ENCODE assay signal across 8 cellular contexts in genomic region chr14:64636208-64636979, GRCh38.
DNase-seq lines count a peak whose midpoint lies in the region; ATAC-seq and TF ChIP-seq lines count a peak whose summit lies in the region.

No MANE protein-coding gene starts in this region.

- peak; percentile 85 to 93 (median 90) for TF ChIP-seq CTCF in esophagus squamous epithelium (IDR thresholded peaks at IDR 0.05)

- no peaks in the 10 kb centered on the region for H3K36me3 Mint-ChIP-seq in naive thymus-derived CD4-positive, alpha-beta T cell
- no peaks in the 10 kb centered on the region for H3K36me3 Mint-ChIP-seq in stimulated activated memory B cell treated with anti-CD40 and anti-IgM and Interleukin-4, amounts not matched to agents 10 μg/mL and 1 μg/mL and 100 μg/mL, for 72 hours

- WGBS in esophagus squamous epithelium, 2 donors = 20 to 29% methylated on average over 15 to 18 of the region's 19 CpGs

- H3K9me3 Mint-ChIP-seq in naive thymus-derived CD4-positive, alpha-beta T cell = no peaks in the 10 kb centered on the region
- no peaks in the 10 kb centered on the region for H3K9me3 Mint-ChIP-seq in stimulated activated memory B cell treated with anti-CD40 and anti-IgM and Interleukin-4, amounts not matched to agents 10 μg/mL and 1 μg/mL and 100 μg/mL, for 72 hours

- POLR2A ChIA-PET in naive thymus-derived CD4-positive, alpha-beta T cell (lab: Charles Lee) = interaction anchor here (1.6 kb wide), 1 partner anchor 96 kb away, joined by 3 read pairs; the partner anchor contains the start of gene HSPA2

- H3K4me3 Mint-ChIP-seq in naive thymus-derived CD4-positive, alpha-beta T cell = no peak overlapping the region
- no peak overlapping the region for H3K4me3 Mint-ChIP-seq in stimulated activated memory B cell treated with anti-CD40 and anti-IgM and Interleukin-4, amounts not matched to agents 10 μg/mL and 1 μg/mL and 100 μg/mL, for 72 hours

- H3K27me3 ChIP-seq in esophagus squamous epithelium = no peaks in the 10 kb centered on the region
- H3K27me3 ChIP-seq in naive thymus-derived CD4-positive, alpha-beta T cell (ENCODE audit: control insufficient read depth in 2 of 2, insufficient read depth in 2 of 2, low read length in 2 of 2) = no peaks in the 10 kb centered on the region

- ATAC-seq in naive thymus-derived CD4-positive, alpha-beta T cell = peak; percentile 90
- ATAC-seq in stimulated activated memory B cell treated with anti-CD40 and anti-IgM and Interleukin-4, amounts not matched to agents 10 μg/mL and 1 μg/mL and 100 μg/mL, for 72 hours = peak; percentile 85

- CTCF ChIA-PET in naive thymus-derived CD4-positive, alpha-beta T cell (lab: Charles Lee) = interaction anchor here (0.5 to 3.5 kb wide), 15 partner anchors 15 to 1250 kb away, joined by 3 to 26 read pairs (median 4); partner anchors contain the start of gene HSPA2

- peaks cover 0 to 7% (median 0%) of the 10 kb centered on the region in 7 donors for H3K4me1 Mint-ChIP-seq in naive thymus-derived CD4-positive, alpha-beta T cell
- H3K4me1 Mint-ChIP-seq in stimulated activated memory B cell treated with anti-CD40 and anti-IgM and Interleukin-4, amounts not matched to agents 10 μg/mL and 1 μg/mL and 100 μg/mL, for 72 hours = peaks cover 7% of the 10 kb centered on the region

- TF ChIP-seq POLR2A in esophagus squamous epithelium (IDR thresholded peaks at IDR 0.05) = no peak

- peaks cover 0 to 17% (median 5%) of the 10 kb centered on the region in 5 donors for H3K27me3 Mint-ChIP-seq in naive thymus-derived CD4-positive, alpha-beta T cell
- no peaks in the 10 kb centered on the region for H3K27me3 Mint-ChIP-seq in stimulated activated memory B cell treated with anti-CD40 and anti-IgM and Interleukin-4, amounts not matched to agents 10 μg/mL and 1 μg/mL and 100 μg/mL, for 72 hours

- peak overlapping the region in 1 of 9 donors; percentile 20 for H3K27ac Mint-ChIP-seq in naive thymus-derived CD4-positive, alpha-beta T cell
- H3K27ac Mint-ChIP-seq in stimulated activated memory B cell treated with anti-CD40 and anti-IgM and Interleukin-4, amounts not matched to agents 10 μg/mL and 1 μg/mL and 100 μg/mL, for 72 hours = no peak overlapping the region

- H3K4me3 ChIP-seq in esophagus squamous epithelium = no peak overlapping the region
- no peak overlapping the region for H3K4me3 ChIP-seq in naive thymus-derived CD4-positive, alpha-beta T cell (ENCODE audit: low read length)

- H3K36me3 ChIP-seq in esophagus squamous epithelium = no peaks in the 10 kb centered on the region
- H3K36me3 ChIP-seq in naive thymus-derived CD4-positive, alpha-beta T cell (ENCODE audit: control insufficient read depth in 2 of 3, insufficient read depth in 3 of 3, low read length in 3 of 3) = no peaks in the 10 kb centered on the region

- DNase-seq in NK-92 treated with Interleukin-12 subunit alpha and Interleukin-12 subunit beta, amount 100 ng/mL, for 24 hours (lab: John Stamatoyannopoulos, UW) = peak; percentile 28
- DNase-seq in NK-92 (lab: John Stamatoyannopoulos, UW; ENCODE audit: unreplicated experiment) (no peak), HuH-7 (ENCODE audit: low spot score) (peak; percentile 53), OCI-M1 (lab: John Stamatoyannopoulos, UW) (peak; percentile 86), activated T-cell treated with anti-CD3 and anti-CD28 coated beads for 48 hours (ENCODE audit: low read depth) (peak; percentile 64), esophagus squamous epithelium (lab: John Stamatoyannopoulos, UW) (no peak)
- peak; percentile 37 to 73 (median 61) for DNase-seq in naive thymus-derived CD4-positive, alpha-beta T cell

- H3K9me3 ChIP-seq in esophagus squamous epithelium = no peaks in the 10 kb centered on the region
- H3K9me3 ChIP-seq in naive thymus-derived CD4-positive, alpha-beta T cell (ENCODE audit: control insufficient read depth in 2 of 3, low read length in 3 of 3) = no peaks in the 10 kb centered on the region

- peaks cover 0 to 50% (median 8%) of the 10 kb centered on the region in 3 donors for H3K4me1 ChIP-seq in esophagus squamous epithelium
- H3K4me1 ChIP-seq in naive thymus-derived CD4-positive, alpha-beta T cell (ENCODE audit: control insufficient read depth in 2 of 2, insufficient read depth in 2 of 2, low read length in 2 of 2) = no peaks in the 10 kb centered on the region

- no peak overlapping the region for H3K27ac ChIP-seq in esophagus squamous epithelium
- no peak overlapping the region for H3K27ac ChIP-seq in naive thymus-derived CD4-positive, alpha-beta T cell (ENCODE audit: low read depth, low read length)

- intact Hi-C loops in esophagus squamous epithelium (cut with DNase I) = no loop called here
- intact Hi-C loops in naive thymus-derived CD4-positive, alpha-beta T cell (cut with micrococcal nuclease) = loop anchor here (1.0 to 10.0 kb wide), 6 partner anchors 96 to 842 kb away; partner anchors contain the start of gene HSPA2 (in 2 of the 2)

Comparison
In these comparisons a context has a peak if more than half of its experiments do, and no peak if none do; other contexts are left out.
1. DNase-seq: peak in NK-92 treated with Interleukin-12 subunit alpha and Interleukin-12 subunit beta, amount 100 ng/mL, for 24 hours (single experiment), HuH-7 (single experiment), OCI-M1 (single experiment), activated T-cell treated with anti-CD3 and anti-CD28 coated beads for 48 hours (single experiment) and naive thymus-derived CD4-positive, alpha-beta T cell (9 of 9); none in NK-92 (single experiment) and esophagus squamous epithelium (single experiment).